In genomic region chr6:170584181-170584953, GRCh38 we compare ENCODE assay signal across 1 cellular context.
TF ChIP-seq lines count a peak whose summit lies in the region.

PDCD2 (minus strand) TSS chr6:170584637; CDS start chr6:170584581, 56 bp downstream.

TF ChIP-seq in HCT116, 20 proteins besides CTCF, POLR2A, EP300 and RAD21 (continued from another document):
- no peak for TF ChIP-seq REST (IDR thresholded peaks at IDR 0.05; ENCODE audit: low read depth)
- no peak for TF ChIP-seq EGR1 (IDR thresholded peaks at IDR 0.05; ENCODE audit: low read depth)
